In the genomic region with DNA sequence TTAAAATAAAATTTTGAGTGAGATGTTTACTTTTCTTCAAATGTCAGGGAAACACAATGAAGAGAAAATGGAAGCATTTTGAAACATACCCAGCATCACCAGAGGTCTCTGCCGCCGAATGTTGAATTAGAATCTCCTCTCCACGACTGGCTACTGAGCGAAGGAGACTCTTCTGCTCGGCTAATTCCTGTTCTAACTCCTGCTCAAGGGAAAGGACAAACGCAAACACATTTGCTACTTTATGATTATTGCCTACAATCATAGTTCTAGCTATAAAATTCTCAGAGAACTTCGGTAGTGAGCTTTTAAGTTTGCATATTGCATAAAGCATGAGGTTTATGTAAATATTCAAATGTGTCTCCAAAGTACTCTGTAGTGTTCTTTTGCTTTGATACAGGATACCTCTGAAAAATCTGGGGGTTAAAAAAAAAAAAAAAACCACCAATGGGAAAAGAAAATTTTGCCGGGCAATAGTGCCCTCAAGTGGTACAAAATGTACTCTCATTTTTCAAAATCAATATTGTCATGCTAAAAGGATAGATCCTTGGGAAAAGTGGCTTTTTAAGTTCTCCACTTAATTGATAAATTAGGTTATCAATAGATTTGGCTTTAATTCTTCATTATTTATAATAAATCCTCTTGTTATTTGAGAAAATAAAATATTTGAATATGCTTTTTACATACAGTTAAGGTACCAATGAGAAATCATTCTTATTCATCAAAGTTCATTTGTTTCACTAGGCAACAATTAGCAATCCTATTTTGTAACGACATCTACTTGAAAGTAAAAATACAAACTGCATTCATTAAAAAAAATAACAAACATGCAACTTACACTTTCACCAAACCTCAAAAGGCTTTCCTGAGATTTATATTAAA, we compare ENCODE assay signal across 8 cellular contexts.
DNase-seq lines count a peak whose midpoint lies in the region; ATAC-seq and TF ChIP-seq lines count a peak whose summit lies in the region.

No MANE protein-coding gene starts in this region.

- no peaks in the 10 kb centered on the region for H4K20me1 ChIP-seq in SK-N-SH (ENCODE audit: insufficient read depth)

- peaks cover 26% of the 10 kb centered on the region for H3K36me3 Mint-ChIP-seq in HFFc6 (ENCODE audit: low read depth)

- peaks cover 0 to 13% of the 10 kb centered on the region in 2 experiments; a peak in 1 of 4 replicates for H3K4me1 ChIP-seq in SK-N-SH (ENCODE audit: control insufficient read depth in 1 of 2, insufficient read depth in 2 of 2, low read depth in 1 of 2, low read length in 1 of 2)
- H3K4me1 ChIP-seq in testis = peaks cover 19% of the 10 kb centered on the region

- CTCF ChIA-PET in SK-N-SH (lab: Yijun Ruan, JAX) = interaction anchor here (0.6 to 2.2 kb wide), 30 partner anchors 8 to 592 kb away, joined by 3 to 17 read pairs (median 4); no protein-coding TSS in a partner anchor

- peaks cover 6% of the 10 kb centered on the region for H3F3A ChIP-seq in SK-N-SH (replicated peaks; ENCODE audit: insufficient read depth)

- TF ChIP-seq RAD21 in SK-N-SH (IDR thresholded peaks at IDR 0.05; ENCODE audit: low read length) = peak; percentile 77

- no peak overlapping the region for H3K4me2 ChIP-seq in SK-N-SH

- no peak overlapping the region for H3K9ac ChIP-seq in SK-N-SH

- H3K36me3 ChIP-seq in SK-N-SH (replicated peaks in 1 of 2; ENCODE audit: control insufficient read depth in 1 of 2, insufficient read depth in 2 of 2, low read length in 1 of 2) = peaks cover 60 to 62% of the 10 kb centered on the region in 2 experiments
- peaks cover 7% of the 10 kb centered on the region for H3K36me3 ChIP-seq in MG63
- H3K36me3 ChIP-seq in testis (ENCODE audit: low read depth, missing control alignments) = no peaks in the 10 kb centered on the region

- H3K9me3 Mint-ChIP-seq in HFFc6 = no peaks in the 10 kb centered on the region

- H3K27ac ChIP-seq in SK-N-SH (ENCODE audit: low read depth in 2 of 2, low read length in 1 of 2) = no peak overlapping the region
- no peak overlapping the region for H3K27ac ChIP-seq in testis

- H3K27ac Mint-ChIP-seq in HFFc6 = no peak overlapping the region; the same call in 1 of the 2 replicates

- peak overlapping the region in 1 of 2 experiments; percentile 44; a peak in 1 of 4 replicates for H3K4me3 ChIP-seq in SK-N-SH (ENCODE audit: low read depth in 2 of 2, low read length in 1 of 2)
- H3K4me3 ChIP-seq in foreskin fibroblast (ENCODE audit: low read depth in 1 of 2, low read length in 2 of 2) = no peak overlapping the region
- no peak overlapping the region for H3K4me3 ChIP-seq in MG63
- H3K4me3 ChIP-seq in testis = no peak overlapping the region

- no peak for TF ChIP-seq EP300 in SK-N-SH (IDR thresholded peaks at IDR 0.05; ENCODE audit: borderline replicate concordance in 1 of 2, low read depth in 1 of 2, low read length in 1 of 2)

- no peak for ATAC-seq in GM18907 (IDR thresholded peaks at IDR 0.05; ENCODE audit: unreplicated experiment)

- intact Hi-C loops in testis (cut with DNase I; ENCODE audit: low total_unique reads) = no loop called here

- TF ChIP-seq CTCF in HFFc6 (IDR thresholded peaks at IDR 0.05) (peak; percentile 86), SK-N-SH (IDR thresholded peaks at IDR 0.05) (peak; percentile 72), foreskin fibroblast (IDR thresholded peaks at IDR 0.05; ENCODE audit: low read depth, low read length) (peak; percentile 43), testis (IDR thresholded peaks at IDR 0.05) (peak in 1 of 3 experiments; percentile 65)

- H3K27me3 ChIP-seq in SK-N-SH (ENCODE audit: insufficient read depth) = no peaks in the 10 kb centered on the region
- H3K27me3 ChIP-seq in MG63 = no peaks in the 10 kb centered on the region
- H3K27me3 ChIP-seq in testis = no peaks in the 10 kb centered on the region

- no peaks in the 10 kb centered on the region for H3K9me2 ChIP-seq in SK-N-SH

- no peak overlapping the region; the same call in 1 of the 2 replicates for H3K4me3 Mint-ChIP-seq in HFFc6

- H3K4me1 Mint-ChIP-seq in HFFc6 (ENCODE audit: low read depth) = peaks cover 75% of the 10 kb centered on the region

- TF ChIP-seq POLR2A in testis (IDR thresholded peaks at IDR 0.05) = no peak

- peak; percentile 45 for DNase-seq in DMS153 treated with DMSO at 0.1 percent for 48 hours (lab: John Stamatoyannopoulos, UW; ENCODE audit: unreplicated experiment)
- no peak for DNase-seq in HFFc6
- peak; percentile 43 for DNase-seq in SK-N-SH
- peak in 1 of 2 donors; percentile 55 for DNase-seq in foreskin fibroblast
- DNase-seq in stimulated activated CD4-positive, alpha-beta T cell treated with anti-CD3 and anti-CD28 coated beads, Interleukin-2, amount 100 ng/mL, for 4 hours (ENCODE audit: low read depth) = peak; percentile 4
- DNase-seq in MG63 = no peak
- no peak for DNase-seq in testis

- no peak overlapping the region for H2AFZ ChIP-seq in SK-N-SH (ENCODE audit: low read depth)

- no peaks in the 10 kb centered on the region for H3K79me2 ChIP-seq in SK-N-SH (ENCODE audit: insufficient read depth)

- POLR2A ChIA-PET in SK-N-SH (lab: Yijun Ruan, JAX) = no interaction called here

- H3K9me3 ChIP-seq in SK-N-SH = no peaks in the 10 kb centered on the region
- no peaks in the 10 kb centered on the region for H3K9me3 ChIP-seq in MG63
- no peaks in the 10 kb centered on the region for H3K9me3 ChIP-seq in testis

- 66% methylated on average over 9 of the region's 9 CpGs for WGBS in SK-N-SH (ENCODE audit: low lambda C conversion rate)
- WGBS in testis, 2 donors = 44 to 47% methylated on average over 9 of the region's 9 CpGs

- H3K27me3 Mint-ChIP-seq in HFFc6 (ENCODE audit: insufficient read depth) = no peaks in the 10 kb centered on the region; the same call in 1 of the 2 replicates

TF ChIP-seq in SK-N-SH, 30 proteins besides CTCF, POLR2A, EP300 and RAD21:
- peak; percentile 25; the same call in 1 of the 2 replicates for TF ChIP-seq SMC3 (IDR thresholded peaks at IDR 0.05; ENCODE audit: low read depth, low read length)
- no peak for TF ChIP-seq USF2 (IDR thresholded peaks at IDR 0.05; ENCODE audit: borderline replicate concordance, low read depth, low read length)

Comparison
In these comparisons a context has a peak if more than half of its experiments do, and no peak if none do; other contexts are left out.
1. DNase-seq: peak in DMS153 treated with DMSO at 0.1 percent for 48 hours (single experiment), SK-N-SH (single experiment) and stimulated activated CD4-positive, alpha-beta T cell treated with anti-CD3 and anti-CD28 coated beads, Interleukin-2, amount 100 ng/mL, for 4 hours (single experiment); none in HFFc6 (single experiment), MG63 (single experiment) and testis (single experiment).